ENCODE assay signal across 21 cellular contexts in the genomic region with DNA sequence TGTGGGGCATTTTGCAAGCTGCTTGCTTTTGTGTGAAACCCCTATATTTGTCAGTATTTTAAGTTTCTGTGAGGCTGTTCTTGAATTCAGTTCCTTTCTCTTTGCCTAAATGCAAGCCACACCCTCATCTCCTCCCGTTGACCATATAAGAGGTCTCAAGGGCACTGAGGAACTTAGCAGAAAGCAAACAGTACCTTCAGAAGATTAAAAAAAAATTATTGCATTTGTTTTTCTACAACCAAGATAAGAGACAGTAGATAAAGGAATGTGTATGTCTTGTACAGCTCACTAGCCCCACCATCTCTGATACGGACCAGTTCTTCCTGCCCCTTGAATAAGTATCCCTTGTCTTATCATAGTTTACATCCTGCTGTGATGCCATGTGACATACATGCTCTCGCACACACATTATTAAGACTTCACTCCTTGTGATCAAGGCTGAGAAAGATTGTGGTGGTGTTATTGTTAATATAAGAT.
DNase-seq lines count a peak whose midpoint lies in the region; ATAC-seq, FAIRE-seq and TF ChIP-seq lines count a peak whose summit lies in the region.
"Had no signal": no experiment of that assay in that cellular context is flagged by ENCODE, and none has a peak within 500 bp of the region (broad histone marks: within the 10 kb centered on the region; RNA-seq: fewer than 3 reads in every experiment).

No MANE protein-coding gene starts in this region.

- no peak overlapping the region for H3K4me3 Mint-ChIP-seq in endothelial cell (ENCODE audit: unreplicated experiment)
- H3K4me3 Mint-ChIP-seq: activated T-helper 1 cell treated with anti-CD3 and anti-CD28 coated beads, Interleukin-12 subunit alpha, Interleukin-12 subunit beta, Interleukin-2, Interleukin-4 antibody, amounts not matched to agents 30 ng/mL and 10 ng/mL and 1 ng/mL, durations not matched to agents 14 hours and 24 hours and 36 hours had no signal

- H3K36me3 Mint-ChIP-seq in endothelial cell (ENCODE audit: low read depth, unreplicated experiment) = peaks cover 20% of the 10 kb centered on the region
- H3K36me3 Mint-ChIP-seq: activated naive CD4-positive, alpha-beta T cell treated with anti-CD3 and anti-CD28 coated beads, Interleukin-2, amount 50 U/mL, for 72 hours had no signal

- H3K27ac Mint-ChIP-seq in endothelial cell (ENCODE audit: unreplicated experiment) = peak overlapping the region; percentile 22
- H3K27ac Mint-ChIP-seq: activated T-helper 1 cell treated with anti-CD3 and anti-CD28 coated beads, Interleukin-12 subunit alpha, Interleukin-12 subunit beta, Interleukin-2, Interleukin-4 antibody, amounts not matched to agents 30 ng/mL and 10 ng/mL and 1 ng/mL, durations not matched to agents 14 hours and 24 hours and 36 hours had no signal

- peak; percentile 56 for DNase-seq in OCI-M1 (lab: John Stamatoyannopoulos, UW)
- no peak for DNase-seq in endothelial cell (ENCODE audit: low spot score)
- no peak for DNase-seq in lower lobe of right lung
- no peak for DNase-seq in HAP-1 (ENCODE audit: low spot score in 2 of 2)
- no peak for DNase-seq in HTR-8/SVneo (ENCODE audit: insufficient read length, low spot score)
- DNase-seq in hepatic stellate cell (ENCODE audit: low spot score) = no peak
- DNase-seq in effector CD8-positive, alpha-beta T cell (lab: John Stamatoyannopoulos, UW) = no peak
- DNase-seq: C1 segment of cervical spinal cord; DMS153; gastrocnemius medialis; GF-D8; NCI-H1105; NCI-H2107; NCI-H69; stimulated activated CD8-positive, alpha-beta memory T cell treated with anti-CD3 and anti-CD28 coated beads, Interleukin-4, amount 100 ng/mL, for 48 hours had no signal

- no peak overlapping the region for H3K4me3 ChIP-seq in lower lobe of right lung
- no peak overlapping the region for H3K4me3 ChIP-seq in HAP-1
- H3K4me3 ChIP-seq: gastrocnemius medialis, SJSA1 had no signal

- no peak for FAIRE-seq in HTR-8/SVneo (lab: Jason Lieb, UNC)
- FAIRE-seq: endometrium, GM12892 had no signal

- intact Hi-C loops in lower lobe of right lung (cut with DNase I) = no loop called here

- no peaks in the 10 kb centered on the region for H3K27me3 ChIP-seq in lower lobe of right lung (ENCODE audit: low read depth)
- H3K27me3 ChIP-seq in HAP-1 (ENCODE audit: low read depth) = no peaks in the 10 kb centered on the region
- H3K27me3 ChIP-seq: gastrocnemius medialis, SJSA1 had no signal

- no peaks in the 10 kb centered on the region for H3K9me3 Mint-ChIP-seq in endothelial cell (ENCODE audit: unreplicated experiment)
- H3K9me3 Mint-ChIP-seq: activated naive CD4-positive, alpha-beta T cell treated with anti-CD3 and anti-CD28 coated beads, Interleukin-2, amount 50 U/mL, for 72 hours; activated T-helper 1 cell treated with anti-CD3 and anti-CD28 coated beads, Interleukin-12 subunit alpha, Interleukin-12 subunit beta, Interleukin-2, Interleukin-4 antibody, amounts not matched to agents 30 ng/mL and 10 ng/mL and 1 ng/mL, durations not matched to agents 14 hours and 24 hours and 36 hours had no signal

- no peak overlapping the region for H3K27ac ChIP-seq in lower lobe of right lung
- H3K27ac ChIP-seq: gastrocnemius medialis, SJSA1 had no signal

- in situ Hi-C loops in HAP-1 (cut with MboI; ENCODE audit: low sequenced_read_pairs) = no loop called here

- H3K27me3 Mint-ChIP-seq in endothelial cell (ENCODE audit: unreplicated experiment) = peaks cover 2% of the 10 kb centered on the region

- no peaks in the 10 kb centered on the region for H3K9me3 ChIP-seq in lower lobe of right lung
- no peaks in the 10 kb centered on the region for H3K9me3 ChIP-seq in HAP-1
- H3K9me3 ChIP-seq: gastrocnemius medialis, SJSA1 had no signal

- no peaks in the 10 kb centered on the region for H3K36me3 ChIP-seq in lower lobe of right lung
- no peaks in the 10 kb centered on the region for H3K36me3 ChIP-seq in HAP-1 (replicated peaks)
- H3K36me3 ChIP-seq: gastrocnemius medialis, SJSA1 had no signal

- H3K4me1 ChIP-seq in lower lobe of right lung = peaks cover 35% of the 10 kb centered on the region
- no peaks in the 10 kb centered on the region for H3K4me1 ChIP-seq in HAP-1

- H3K4me1 Mint-ChIP-seq in endothelial cell (ENCODE audit: unreplicated experiment) = peaks cover 60% of the 10 kb centered on the region

- ATAC-seq in GM18867 (IDR thresholded peaks at IDR 0.05; ENCODE audit: unreplicated experiment) (peak; percentile 43), lower lobe of right lung (peak; percentile 44 to 73)
- ATAC-seq: gastrocnemius medialis had no signal

- TF ChIP-seq CTCF in endothelial cell (IDR thresholded peaks at IDR 0.05; ENCODE audit: unreplicated experiment) = no peak
- TF ChIP-seq CTCF in lower lobe of right lung (IDR thresholded peaks at IDR 0.05) = no peak
